1 cellular context compared by ENCODE assay signal in the genomic region with DNA sequence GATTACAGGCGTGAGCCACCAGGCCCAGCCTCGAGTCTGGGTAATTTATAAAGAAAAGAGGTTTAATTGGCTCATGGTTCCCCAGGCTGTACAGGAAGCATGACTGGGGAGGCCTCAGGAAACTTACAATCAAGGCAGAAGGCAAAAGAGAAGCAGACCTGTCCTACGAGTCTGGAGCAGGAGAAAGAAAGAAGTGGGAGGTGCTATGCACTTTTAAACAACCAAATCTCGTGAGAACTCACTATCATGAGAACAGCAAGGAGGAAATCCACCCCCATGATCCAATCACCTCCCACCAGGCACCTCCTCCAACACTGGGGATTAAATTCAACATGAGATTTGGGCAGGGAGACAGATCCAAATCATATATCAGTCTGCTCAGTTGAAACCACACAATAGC. TPM values are rescaled to one million over a fixed set of nuclear protein-coding genes. Genes with fewer than 3 reads are reported as not detected.
"Had no signal": no experiment of that assay in that cellular context is flagged by ENCODE, and none has a peak within 500 bp of the region (broad histone marks: within the 10 kb centered on the region; RNA-seq: fewer than 3 reads in every experiment).

No MANE protein-coding gene starts in this region.

RNA-seq across cellular contexts. Expression of a gene that starts 11.6 kb away (rescaled TPM):
- total RNA-seq: epithelial cell of proximal tubule had no signal
